ENCODE assay signal across 29 cellular contexts in the genomic region with DNA sequence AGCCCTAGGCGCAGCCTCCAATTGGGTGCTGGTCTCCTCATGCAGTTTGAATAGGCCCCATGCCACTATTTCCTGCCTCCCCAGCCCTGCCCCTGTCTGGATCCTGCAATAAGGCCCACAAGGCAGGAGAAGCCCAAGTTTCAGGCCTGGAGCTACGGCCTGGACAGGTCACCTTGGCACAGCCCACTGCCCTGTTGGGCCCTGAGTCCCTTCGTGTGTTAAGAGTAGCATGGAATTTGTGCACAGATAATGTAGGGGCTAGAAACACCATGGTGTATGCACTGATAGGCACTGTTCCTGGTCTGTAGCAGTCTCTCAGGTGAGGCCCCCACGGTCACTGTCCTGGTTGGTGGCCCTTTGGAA. TPM values are rescaled to one million over a fixed set of nuclear protein-coding genes. Genes with fewer than 3 reads are reported as not detected.
"Had no signal": no experiment of that assay in that cellular context is flagged by ENCODE, and none has a peak within 500 bp of the region (broad histone marks: within the 10 kb centered on the region; RNA-seq: fewer than 3 reads in every experiment).

No MANE protein-coding gene starts in this region.

- H2AFZ ChIP-seq: parathyroid adenoma had no signal

- DNase-seq: naive thymus-derived CD8-positive, alpha-beta T cell; nephron progenitor cell; nucleus accumbens; ovary; psoas muscle; right cardiac atrium; right lobe of liver; sigmoid colon; small intestine; stimulated activated CD4-positive, alpha-beta T cell treated with anti-CD3 and anti-CD28 coated beads, Interleukin-15, amount 100 ng/mL, for 24 hours; stimulated activated CD4-positive, alpha-beta T cell treated with anti-CD3 and anti-CD28 coated beads, Interleukin-2, amount 100 ng/mL, for 24 hours; stimulated activated CD4-positive, alpha-beta T cell treated with anti-CD3 and anti-CD28 coated beads, Interleukin-2, amount 100 ng/mL, for 48 hours; stimulated activated CD4-positive, alpha-beta T cell treated with anti-CD3 and anti-CD28 coated beads, Interleukin-4, amount 100 ng/mL, for 4 hours; stimulated activated CD8-positive, alpha-beta memory T cell treated with anti-CD3 and anti-CD28 coated beads, Interleukin-4, amount 100 ng/mL, for 48 hours; stimulated activated naive CD4-positive, alpha-beta T cell; stomach; thyroid gland; trophoblast cell; upper lobe of left lung had no signal

- H3K36me3 Mint-ChIP-seq: naive thymus-derived CD8-positive, alpha-beta T cell; natural killer cell treated with Interleukin-12 subunit alpha and Interleukin-12 subunit beta and Interleukin-15 and Interleukin-18, amount 100 ng/mL, for 72 hours; stimulated activated memory B cell treated with anti-CD40 and anti-IgM and Interleukin-4, amounts not matched to agents 10 μg/mL and 1 μg/mL and 100 μg/mL, for 72 hours had no signal

- H3K9me3 ChIP-seq: neutrophil, ovary, psoas muscle, right lobe of liver, sigmoid colon, stomach, thoracic aorta, thyroid gland, tibial nerve, upper lobe of left lung, vagina had no signal

- H3K27ac Mint-ChIP-seq: natural killer cell treated with Interleukin-12 subunit alpha and Interleukin-12 subunit beta and Interleukin-15 and Interleukin-18, amount 100 ng/mL, for 72 hours; progenitor cell of endocrine pancreas; stimulated activated memory B cell treated with anti-CD40 and anti-IgM and Interleukin-4, amounts not matched to agents 10 μg/mL and 1 μg/mL and 100 μg/mL, for 72 hours; stimulated activated naive CD8-positive, alpha-beta T cell treated with anti-CD3 and anti-CD28 coated beads, Interleukin-15, Interleukin-2, amounts not matched to agents 100 ng/mL and 50 ng/mL, for 24 hours had no signal

- H3K4me3 ChIP-seq: ovary, psoas muscle, right lobe of liver, sigmoid colon, stomach, thoracic aorta, thyroid gland, tibial nerve, upper lobe of left lung, vagina had no signal

- H3K36me3 ChIP-seq: ovary, right lobe of liver, sigmoid colon, stomach, thoracic aorta, thyroid gland, tibial nerve, upper lobe of left lung, vagina had no signal

- H3K27ac ChIP-seq: neutrophil, ovary, parathyroid adenoma, psoas muscle, right lobe of liver, sigmoid colon, stomach, thoracic aorta, thyroid gland, tibial nerve, upper lobe of left lung, vagina had no signal

- H3K4me3 Mint-ChIP-seq: naive thymus-derived CD8-positive, alpha-beta T cell; natural killer cell treated with Interleukin-12 subunit alpha and Interleukin-12 subunit beta and Interleukin-15 and Interleukin-18, amount 100 ng/mL, for 72 hours; nephron progenitor cell; neural crest cell; stimulated activated memory B cell treated with anti-CD40 and anti-IgM and Interleukin-4, amounts not matched to agents 10 μg/mL and 1 μg/mL and 100 μg/mL, for 72 hours; stimulated activated naive CD8-positive, alpha-beta T cell treated with anti-CD3 and anti-CD28 coated beads, Interleukin-15, Interleukin-2, amounts not matched to agents 100 ng/mL and 50 ng/mL, for 24 hours had no signal

- H3K79me2 ChIP-seq: parathyroid adenoma had no signal

- H3K27me3 ChIP-seq: neutrophil, ovary, right lobe of liver, sigmoid colon, stomach, thyroid gland, tibial nerve, upper lobe of left lung, vagina had no signal

- H3K4me1 ChIP-seq: parathyroid adenoma, psoas muscle, right lobe of liver, sigmoid colon, stomach, thyroid gland, vagina had no signal

- H3K9me3 Mint-ChIP-seq: naive thymus-derived CD8-positive, alpha-beta T cell; natural killer cell treated with Interleukin-12 subunit alpha and Interleukin-12 subunit beta and Interleukin-15 and Interleukin-18, amount 100 ng/mL, for 72 hours; nephron progenitor cell; neural crest cell; stimulated activated memory B cell treated with anti-CD40 and anti-IgM and Interleukin-4, amounts not matched to agents 10 μg/mL and 1 μg/mL and 100 μg/mL, for 72 hours; stimulated activated naive CD8-positive, alpha-beta T cell treated with anti-CD3 and anti-CD28 coated beads, Interleukin-15, Interleukin-2, amounts not matched to agents 100 ng/mL and 50 ng/mL, for 24 hours had no signal

- H3K27me3 Mint-ChIP-seq: naive thymus-derived CD8-positive, alpha-beta T cell; natural killer cell treated with Interleukin-12 subunit alpha and Interleukin-12 subunit beta and Interleukin-15 and Interleukin-18, amount 100 ng/mL, for 72 hours; progenitor cell of endocrine pancreas; stimulated activated memory B cell treated with anti-CD40 and anti-IgM and Interleukin-4, amounts not matched to agents 10 μg/mL and 1 μg/mL and 100 μg/mL, for 72 hours; stimulated activated naive CD8-positive, alpha-beta T cell treated with anti-CD3 and anti-CD28 coated beads, Interleukin-15, Interleukin-2, amounts not matched to agents 100 ng/mL and 50 ng/mL, for 24 hours had no signal

- H3K4me1 Mint-ChIP-seq: nephron progenitor cell; neural crest cell; stimulated activated memory B cell treated with anti-CD40 and anti-IgM and Interleukin-4, amounts not matched to agents 10 μg/mL and 1 μg/mL and 100 μg/mL, for 72 hours had no signal

RNA-seq across cellular contexts. Expression of gene CLDN5, which starts 24.3 kb away (rescaled TPM):
- total RNA-seq: naive thymus-derived CD8-positive, alpha-beta T cell; natural killer cell treated with Interleukin-12 subunit alpha and Interleukin-12 subunit beta and Interleukin-15 and Interleukin-18, amount 100 ng/mL, for 72 hours; progenitor cell of endocrine pancreas had no signal
